8 cellular contexts compared by ENCODE assay signal in the genomic region with DNA sequence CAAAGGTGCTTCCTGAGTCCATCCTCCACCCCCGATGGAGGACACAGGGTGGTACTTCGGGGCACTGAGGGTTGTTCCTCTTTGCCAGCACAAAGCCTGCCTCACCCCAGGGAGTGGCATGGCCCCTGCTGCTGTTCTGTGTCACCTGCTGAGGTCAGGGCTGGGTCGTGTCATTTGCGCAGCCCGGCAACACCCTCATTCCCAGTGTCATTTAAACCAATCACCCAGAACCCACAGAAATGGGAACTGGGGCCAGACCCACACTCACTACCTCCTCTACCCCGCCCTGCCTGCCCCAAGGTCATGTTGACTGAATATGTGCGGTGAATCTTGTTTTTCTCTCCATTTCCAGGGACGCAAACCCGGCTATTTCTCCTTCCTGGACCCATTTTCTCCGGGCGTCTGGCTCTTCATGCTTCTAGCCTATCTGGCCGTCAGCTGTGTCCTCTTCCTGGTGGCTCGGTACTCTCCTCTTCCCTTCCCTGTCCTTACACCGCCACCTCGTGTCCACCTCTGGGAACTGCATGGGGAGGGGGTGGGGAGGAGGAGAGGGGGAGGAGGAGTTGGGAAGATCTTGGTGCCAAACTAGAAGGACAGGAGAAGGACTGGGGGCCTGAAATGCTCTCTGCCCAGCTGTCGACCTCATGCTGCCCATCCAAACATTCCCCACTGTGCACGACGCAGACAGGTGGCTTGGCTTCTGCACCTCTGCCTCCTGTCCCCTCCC.
DNase-seq lines count a peak whose midpoint lies in the region; ATAC-seq and TF ChIP-seq lines count a peak whose summit lies in the region.

No MANE protein-coding gene starts in this region.

- no peaks in the 10 kb centered on the region for H3K36me3 Mint-ChIP-seq in activated T-cell treated with anti-CD3 and anti-CD28 coated beads, Interleukin-2, amount 50 U/mL, for 24 hours (ENCODE audit: low read depth)
- H3K36me3 Mint-ChIP-seq in naive thymus-derived CD8-positive, alpha-beta T cell = no peaks in the 10 kb centered on the region
- H3K36me3 Mint-ChIP-seq in stimulated activated memory B cell treated with anti-CD40 and anti-IgM and Interleukin-4, amounts not matched to agents 10 μg/mL and 1 μg/mL and 100 μg/mL, for 72 hours = no peaks in the 10 kb centered on the region

- H3K4me3 ChIP-seq in OCI-LY1 (ENCODE audit: low read depth, low read length, poor library complexity, severe bottlenecking) = no peak overlapping the region

- ATAC-seq in esophagus mucosa = peak; percentile 91
- peak; percentile 37 to 65 for ATAC-seq in naive thymus-derived CD8-positive, alpha-beta T cell
- ATAC-seq in stimulated activated memory B cell treated with anti-CD40 and anti-IgM and Interleukin-4, amounts not matched to agents 10 μg/mL and 1 μg/mL and 100 μg/mL, for 72 hours = peak; percentile 67
- no peak for ATAC-seq in HG02840 (IDR thresholded peaks at IDR 0.05; ENCODE audit: low FRiP score, unreplicated experiment)

- H3K4me1 Mint-ChIP-seq in activated T-cell treated with anti-CD3 and anti-CD28 coated beads, Interleukin-2, amount 50 U/mL, for 24 hours (ENCODE audit: low read depth) = peaks cover 16% of the 10 kb centered on the region
- peaks cover 16 to 24% (median 19%) of the 10 kb centered on the region in 4 donors for H3K4me1 Mint-ChIP-seq in naive thymus-derived CD8-positive, alpha-beta T cell
- H3K4me1 Mint-ChIP-seq in stimulated activated memory B cell treated with anti-CD40 and anti-IgM and Interleukin-4, amounts not matched to agents 10 μg/mL and 1 μg/mL and 100 μg/mL, for 72 hours = peaks cover 21% of the 10 kb centered on the region

- peak overlapping the region; percentile 49 for H3K4me3 Mint-ChIP-seq in activated T-cell treated with anti-CD3 and anti-CD28 coated beads, Interleukin-2, amount 50 U/mL, for 24 hours
- peak overlapping the region; percentile 66 to 90 (median 78) for H3K4me3 Mint-ChIP-seq in naive thymus-derived CD8-positive, alpha-beta T cell
- H3K4me3 Mint-ChIP-seq in stimulated activated memory B cell treated with anti-CD40 and anti-IgM and Interleukin-4, amounts not matched to agents 10 μg/mL and 1 μg/mL and 100 μg/mL, for 72 hours = peak overlapping the region; percentile 74

- POLR2A ChIA-PET in naive thymus-derived CD8-positive, alpha-beta T cell (lab: Charles Lee) = no interaction called here

- no peak overlapping the region for H2AFZ ChIP-seq in OCI-LY1 (ENCODE audit: low read length)

- no peak overlapping the region for H3K27ac ChIP-seq in OCI-LY1 (ENCODE audit: low read depth, low read length, poor library complexity, severe bottlenecking)

- no peak overlapping the region for H3K9ac ChIP-seq in OCI-LY1 (ENCODE audit: low read length)

- H3K9me2 ChIP-seq in OCI-LY1 (ENCODE audit: low read depth, low read length) = no peaks in the 10 kb centered on the region

- H3K79me2 ChIP-seq in OCI-LY1 (ENCODE audit: insufficient read depth, low read length) = no peaks in the 10 kb centered on the region

- TF ChIP-seq CTCF in OCI-LY1 (IDR thresholded peaks at IDR 0.05; ENCODE audit: low read length) = peak; percentile 65

- no peaks in the 10 kb centered on the region for H3K9me3 Mint-ChIP-seq in activated T-cell treated with anti-CD3 and anti-CD28 coated beads, Interleukin-2, amount 50 U/mL, for 24 hours
- peaks cover 0 to 2% (median 0%) of the 10 kb centered on the region in 9 donors for H3K9me3 Mint-ChIP-seq in naive thymus-derived CD8-positive, alpha-beta T cell
- no peaks in the 10 kb centered on the region for H3K9me3 Mint-ChIP-seq in stimulated activated memory B cell treated with anti-CD40 and anti-IgM and Interleukin-4, amounts not matched to agents 10 μg/mL and 1 μg/mL and 100 μg/mL, for 72 hours

- DNase-seq in GF-D8 (lab: John Stamatoyannopoulos, UW) = peak; percentile 59
- DNase-seq in HuH-7.5 (ENCODE audit: low spot score) = peak; percentile 51
- DNase-seq in activated T-cell treated with anti-CD3 and anti-CD28 coated beads, Interleukin-2, amount 50 U/mL, for 24 hours = peak; percentile 79
- DNase-seq in naive thymus-derived CD8-positive, alpha-beta T cell = peak; percentile 26 to 71 (median 50)

- H4K20me1 ChIP-seq in OCI-LY1 (ENCODE audit: insufficient read depth, low read length) = no peaks in the 10 kb centered on the region

- H3K27me3 Mint-ChIP-seq in activated T-cell treated with anti-CD3 and anti-CD28 coated beads, Interleukin-2, amount 50 U/mL, for 24 hours = peaks cover 44% of the 10 kb centered on the region
- H3K27me3 Mint-ChIP-seq in naive thymus-derived CD8-positive, alpha-beta T cell = peaks cover 12 to 34% (median 28%) of the 10 kb centered on the region in 5 donors
- peaks cover 22% of the 10 kb centered on the region for H3K27me3 Mint-ChIP-seq in stimulated activated memory B cell treated with anti-CD40 and anti-IgM and Interleukin-4, amounts not matched to agents 10 μg/mL and 1 μg/mL and 100 μg/mL, for 72 hours

- no peak overlapping the region for H3K4me2 ChIP-seq in OCI-LY1 (ENCODE audit: low read length)

- no peaks in the 10 kb centered on the region for H3K27me3 ChIP-seq in OCI-LY1 (ENCODE audit: insufficient read depth, low read length)

- H3F3A ChIP-seq in OCI-LY1 (ENCODE audit: insufficient read depth, low read length) = no peaks in the 10 kb centered on the region

- no peaks in the 10 kb centered on the region for H3K4me1 ChIP-seq in OCI-LY1 (ENCODE audit: insufficient read depth, low read length, severe bottlenecking)

- H3K36me3 ChIP-seq in OCI-LY1 (ENCODE audit: insufficient read depth, low read length) = no peaks in the 10 kb centered on the region

- H3K27ac Mint-ChIP-seq in activated T-cell treated with anti-CD3 and anti-CD28 coated beads, Interleukin-2, amount 50 U/mL, for 24 hours = no peak overlapping the region
- H3K27ac Mint-ChIP-seq in naive thymus-derived CD8-positive, alpha-beta T cell = peak overlapping the region in 3 of 10 donors; percentile 11 to 90 (median 54)
- peak overlapping the region; percentile 58 for H3K27ac Mint-ChIP-seq in stimulated activated memory B cell treated with anti-CD40 and anti-IgM and Interleukin-4, amounts not matched to agents 10 μg/mL and 1 μg/mL and 100 μg/mL, for 72 hours

- no peaks in the 10 kb centered on the region for H3K9me3 ChIP-seq in OCI-LY1 (ENCODE audit: low read length)
